Comparison of ENCODE assay signal across 33 cellular contexts in genomic region chr12:113895176-113895575, GRCh38.
"Had no signal": no experiment of that assay in that cellular context is flagged by ENCODE, and none has a peak within 500 bp of the region (broad histone marks: within the 10 kb centered on the region; RNA-seq: fewer than 3 reads in every experiment).

No MANE protein-coding gene starts in this region.

- H3K36me3 Mint-ChIP-seq: activated naive CD4-positive, alpha-beta T cell treated with anti-CD3 and anti-CD28 coated beads, Interleukin-2, amount 10 ng/mL, durations not matched to agents 7 days and 5 days had no signal

- H3K9me3 Mint-ChIP-seq: activated CD4-positive, alpha-beta memory T cell treated with anti-CD3 and anti-CD28 coated beads, Interleukin-2, amount 10 ng/mL, durations not matched to agents 7 days and 5 days; activated CD4-positive, alpha-beta T cell treated with anti-CD3 and anti-CD28 coated beads, Interleukin-2, amount 10 ng/mL, durations not matched to agents 24 days and 14 days; activated naive CD4-positive, alpha-beta T cell treated with anti-CD3 and anti-CD28 coated beads, Interleukin-2, amount 10 ng/mL, durations not matched to agents 7 days and 5 days; activated naive CD4-positive, alpha-beta T cell treated with anti-CD3 and anti-CD28 coated beads, Interleukin-2, amount 50 U/mL, for 72 hours; activated naive CD8-positive, alpha-beta T cell treated with anti-CD3 and anti-CD28 coated beads, Interleukin-2, amount 10 ng/mL, durations not matched to agents 7 days and 5 days; activated T-cell treated with anti-CD3 and anti-CD28 coated beads, Interleukin-2, amount 50 U/mL, for 24 hours; activated T-cell treated with anti-CD3 and anti-CD28 coated beads, Interleukin-2, amount 50 U/mL, for 72 hours; dendritic cell treated with granulocyte-macrophage colony-stimulating factor and Interleukin-4, amounts not matched to agents 40 ng/mL and 50 ng/mL, for 4 days; endodermal cell; T-cell; T-helper 1 cell treated with Interleukin-12 subunit alpha and Interleukin-12 subunit beta and Interleukin-4 antibody, amounts not matched to agents 30 μg/mL and 1 μg/mL, for 36 hours; T-helper 2 cell treated with Interferon-gamma antibody and Interleukin-4, amounts not matched to agents 5 μg/mL and 100 μg/mL, for 36 hours had no signal

- H3K9me3 ChIP-seq: ascending aorta, breast epithelium, heart left ventricle had no signal

- H3K4me1 ChIP-seq: ascending aorta, breast epithelium, heart left ventricle had no signal

- DNase-seq: activated CD4-positive, alpha-beta memory T cell treated with anti-CD3 and anti-CD28 coated beads, Interleukin-2, amount 10 ng/mL, durations not matched to agents 7 days and 5 days; activated CD4-positive, alpha-beta T cell treated with anti-CD3 and anti-CD28 coated beads for 36 hours; activated CD4-positive, alpha-beta T cell treated with anti-CD3 and anti-CD28 coated beads, Interleukin-2, amount 10 ng/mL, durations not matched to agents 24 days and 14 days; activated CD4-positive, CD25-positive, alpha-beta regulatory T cell; activated CD4-positive, CD25-positive, alpha-beta regulatory T cell treated with anti-CD3 and anti-CD28 coated beads, Interleukin-2, amount 50 U/mL, for 72 hours; activated CD8-positive, alpha-beta memory T cell treated with anti-CD3 and anti-CD28 coated beads, Interleukin-2, amount 50 U/mL, for 48 hours; activated gamma-delta T cell; activated naive CD4-positive, alpha-beta T cell; activated naive CD4-positive, alpha-beta T cell treated with anti-CD3 and anti-CD28 coated beads, Interleukin-2, amount 10 ng/mL, durations not matched to agents 7 days and 5 days; activated naive CD8-positive, alpha-beta T cell treated with anti-CD3 and anti-CD28 coated beads, Interleukin-2, amount 10 ng/mL, durations not matched to agents 7 days and 5 days; activated T-cell treated with anti-CD3 and anti-CD28 coated beads for 4 hours; activated T-cell treated with anti-CD3 and anti-CD28 coated beads, Interleukin-2, amount 50 U/mL, for 24 hours; activated T-cell treated with anti-CD3 and anti-CD28 coated beads, Interleukin-2, amount 50 U/mL, for 72 hours; central memory CD4-positive, alpha-beta T cell; cerebellar nuclear complex; dorsolateral prefrontal cortex; effector memory CD4-positive, alpha-beta T cell; endodermal cell; foreskin fibroblast; glutamatergic neuron; T-cell; T1000; WERI-Rb-1 had no signal

- H3K27me3 ChIP-seq: ascending aorta, breast epithelium, cardiac muscle cell, dorsolateral prefrontal cortex, heart left ventricle had no signal

- H3K36me3 ChIP-seq: breast epithelium, cardiac muscle cell, WERI-Rb-1 had no signal

- H3K27ac ChIP-seq: ascending aorta, breast epithelium, cardiac muscle cell, coronary artery, dorsolateral prefrontal cortex, heart left ventricle, WERI-Rb-1 had no signal

- H3K27me3 Mint-ChIP-seq: activated CD4-positive, alpha-beta memory T cell treated with anti-CD3 and anti-CD28 coated beads, Interleukin-2, amount 10 ng/mL, durations not matched to agents 7 days and 5 days; activated CD4-positive, alpha-beta T cell treated with anti-CD3 and anti-CD28 coated beads for 36 hours; activated CD4-positive, alpha-beta T cell treated with anti-CD3 and anti-CD28 coated beads, Interleukin-2, amount 10 ng/mL, durations not matched to agents 24 days and 14 days; activated naive CD4-positive, alpha-beta T cell treated with anti-CD3 and anti-CD28 coated beads, Interleukin-2, amount 10 ng/mL, durations not matched to agents 7 days and 5 days; activated naive CD8-positive, alpha-beta T cell treated with anti-CD3 and anti-CD28 coated beads, Interleukin-2, amount 10 ng/mL, durations not matched to agents 7 days and 5 days; activated T-cell treated with anti-CD3 and anti-CD28 coated beads, Interleukin-2, amount 50 U/mL, for 24 hours; brain; dendritic cell treated with granulocyte-macrophage colony-stimulating factor and Interleukin-4, amounts not matched to agents 40 ng/mL and 50 ng/mL, for 4 days; T-cell had no signal

- H3K4me3 ChIP-seq: ascending aorta, breast epithelium, cardiac muscle cell, coronary artery, dorsolateral prefrontal cortex, heart left ventricle had no signal

- H3K4me1 Mint-ChIP-seq: activated CD4-positive, alpha-beta T cell treated with anti-CD3 and anti-CD28 coated beads for 36 hours; activated naive CD4-positive, alpha-beta T cell treated with anti-CD3 and anti-CD28 coated beads, Interleukin-2, amount 10 ng/mL, durations not matched to agents 7 days and 5 days; activated naive CD8-positive, alpha-beta T cell treated with anti-CD3 and anti-CD28 coated beads, Interleukin-2, amount 10 ng/mL, durations not matched to agents 7 days and 5 days; T-cell had no signal

- H3K4me3 Mint-ChIP-seq: activated CD4-positive, alpha-beta memory T cell treated with anti-CD3 and anti-CD28 coated beads, Interleukin-2, amount 10 ng/mL, durations not matched to agents 7 days and 5 days; activated CD4-positive, alpha-beta T cell treated with anti-CD3 and anti-CD28 coated beads for 36 hours; activated CD4-positive, alpha-beta T cell treated with anti-CD3 and anti-CD28 coated beads, Interleukin-2, amount 10 ng/mL, durations not matched to agents 24 days and 14 days; activated naive CD4-positive, alpha-beta T cell treated with anti-CD3 and anti-CD28 coated beads, Interleukin-2, amount 10 ng/mL, durations not matched to agents 7 days and 5 days; activated naive CD8-positive, alpha-beta T cell treated with anti-CD3 and anti-CD28 coated beads, Interleukin-2, amount 10 ng/mL, durations not matched to agents 7 days and 5 days; activated T-cell treated with anti-CD3 and anti-CD28 coated beads, Interleukin-2, amount 50 U/mL, for 24 hours; activated T-cell treated with anti-CD3 and anti-CD28 coated beads, Interleukin-2, amount 50 U/mL, for 72 hours; brain; dendritic cell treated with granulocyte-macrophage colony-stimulating factor and Interleukin-4, amounts not matched to agents 40 ng/mL and 50 ng/mL, for 4 days; endodermal cell; T-cell; T-helper 1 cell treated with Interleukin-12 subunit alpha and Interleukin-12 subunit beta and Interleukin-4 antibody, amounts not matched to agents 30 μg/mL and 1 μg/mL, for 36 hours; T-helper 2 cell treated with Interferon-gamma antibody and Interleukin-4, amounts not matched to agents 5 μg/mL and 100 μg/mL, for 36 hours had no signal

- H3K27ac Mint-ChIP-seq: activated CD4-positive, alpha-beta memory T cell treated with anti-CD3 and anti-CD28 coated beads, Interleukin-2, amount 10 ng/mL, durations not matched to agents 7 days and 5 days; activated CD4-positive, alpha-beta T cell treated with anti-CD3 and anti-CD28 coated beads for 36 hours; activated CD4-positive, alpha-beta T cell treated with anti-CD3 and anti-CD28 coated beads, Interleukin-2, amount 10 ng/mL, durations not matched to agents 24 days and 14 days; activated naive CD4-positive, alpha-beta T cell treated with anti-CD3 and anti-CD28 coated beads, Interleukin-2, amount 10 ng/mL, durations not matched to agents 7 days and 5 days; activated naive CD4-positive, alpha-beta T cell treated with anti-CD3 and anti-CD28 coated beads, Interleukin-2, amount 50 U/mL, for 72 hours; activated naive CD8-positive, alpha-beta T cell treated with anti-CD3 and anti-CD28 coated beads, Interleukin-2, amount 10 ng/mL, durations not matched to agents 7 days and 5 days; activated T-cell treated with anti-CD3 and anti-CD28 coated beads, Interleukin-2, amount 50 U/mL, for 24 hours; activated T-cell treated with anti-CD3 and anti-CD28 coated beads, Interleukin-2, amount 50 U/mL, for 72 hours; brain; dendritic cell treated with granulocyte-macrophage colony-stimulating factor and Interleukin-4, amounts not matched to agents 40 ng/mL and 50 ng/mL, for 4 days; T-cell; T-helper 1 cell treated with Interleukin-12 subunit alpha and Interleukin-12 subunit beta and Interleukin-4 antibody, amounts not matched to agents 30 μg/mL and 1 μg/mL, for 36 hours; T-helper 2 cell treated with Interferon-gamma antibody and Interleukin-4, amounts not matched to agents 5 μg/mL and 100 μg/mL, for 36 hours had no signal
